In genomic region chr17:15377200-15377599, GRCh38 we compare ENCODE assay signal across 12 cellular contexts. TPM values are rescaled to one million over a fixed set of nuclear protein-coding genes. Genes with fewer than 3 reads are reported as not detected.
DNase-seq lines count a peak whose midpoint lies in the region; ATAC-seq and TF ChIP-seq lines count a peak whose summit lies in the region.
"Had no signal": no experiment of that assay in that cellular context is flagged by ENCODE, and none has a peak within 500 bp of the region (broad histone marks: within the 10 kb centered on the region; RNA-seq: fewer than 3 reads in every experiment).

No MANE protein-coding gene starts in this region.

- H3K36me3 ChIP-seq in cardiac muscle cell (no peaks in the 10 kb centered on the region), breast epithelium (no peaks in the 10 kb centered on the region), mesenchymal stem cell (ENCODE audit: control insufficient read depth in 1 of 2, insufficient read depth in 2 of 2, low read depth in 1 of 2, low read length in 2 of 2) (no peaks in the 10 kb centered on the region), vagina (no peaks in the 10 kb centered on the region)

- peak overlapping the region; percentile 62 for H3K9ac ChIP-seq in mesenchymal stem cell (ENCODE audit: low read length)

- H3K4me2 ChIP-seq in mesenchymal stem cell (ENCODE audit: low read length, poor library complexity, severe bottlenecking), result peak overlapping the region; percentile 61

- H2AK5ac ChIP-seq in mesenchymal stem cell (ENCODE audit: low read length, severe bottlenecking), result peak overlapping the region; percentile 90

- no peaks in the 10 kb centered on the region for H3K4me1 ChIP-seq in cardiac muscle cell (ENCODE audit: low read depth)
- no peaks in the 10 kb centered on the region for H3K4me1 ChIP-seq in breast epithelium
- peaks cover 6% of the 10 kb centered on the region for H3K4me1 ChIP-seq in mesenchymal stem cell (ENCODE audit: control insufficient read depth, insufficient read depth, low read depth, low read length)
- H3K4me1 ChIP-seq in vagina, result peaks cover 7% of the 10 kb centered on the region

- no peak overlapping the region for H2AFZ ChIP-seq in mesenchymal stem cell (ENCODE audit: low read depth, low read length)

- peak overlapping the region in 1 of 2 experiments; percentile 42 for H2BK12ac ChIP-seq in mesenchymal stem cell (ENCODE audit: low read length in 2 of 2)

- H2BK15ac ChIP-seq in mesenchymal stem cell (ENCODE audit: low read depth, poor library complexity, severe bottlenecking), result no peak overlapping the region

- no peak overlapping the region for H3K27ac ChIP-seq in cardiac muscle cell
- H3K27ac ChIP-seq in breast epithelium, result peak overlapping the region; percentile 43 to 44
- peak overlapping the region; percentile 93 for H3K27ac ChIP-seq in mesenchymal stem cell (ENCODE audit: low read length, poor library complexity, severe bottlenecking)
- peak overlapping the region; percentile 46 for H3K27ac ChIP-seq in vagina

- no peak overlapping the region for H2BK120ac ChIP-seq in mesenchymal stem cell (ENCODE audit: low read depth, low read length)

- H3K4me3 ChIP-seq in cardiac muscle cell (no peak overlapping the region), breast epithelium (peak overlapping the region in 2 of 3 donors; percentile 14 to 30), mesenchymal stem cell (ENCODE audit: insufficient read depth in 1 of 2, low read depth in 1 of 2, low read length in 2 of 2) (peak overlapping the region in 1 of 2 experiments; percentile 56), vagina (peak overlapping the region in 1 of 2 donors; percentile 23)

- no peak overlapping the region for H3K18ac ChIP-seq in mesenchymal stem cell (ENCODE audit: low read depth in 1 of 2, low read length in 2 of 2)

- no peaks in the 10 kb centered on the region for H3K79me1 ChIP-seq in mesenchymal stem cell (replicated peaks; ENCODE audit: low read length, poor library complexity, severe bottlenecking)

- ATAC-seq in Right ventricle myocardium inferior, result no peak
- ATAC-seq in GM19397 (IDR thresholded peaks at IDR 0.05; ENCODE audit: unreplicated experiment), result no peak

- no peak overlapping the region for H3K14ac ChIP-seq in mesenchymal stem cell (ENCODE audit: low read length in 2 of 2)

- no peak for TF ChIP-seq POLR2A in breast epithelium (IDR thresholded peaks at IDR 0.05)
- no peak for TF ChIP-seq POLR2A in vagina (IDR thresholded peaks at IDR 0.05)

- peak overlapping the region; percentile 49 for H4K8ac ChIP-seq in mesenchymal stem cell (ENCODE audit: low read length)

- no peak overlapping the region for H3K4ac ChIP-seq in mesenchymal stem cell (ENCODE audit: low read depth in 1 of 2, low read length in 2 of 2)

- H3K23ac ChIP-seq in mesenchymal stem cell (ENCODE audit: low read length in 2 of 2), result no peak overlapping the region

- H3K9me3 ChIP-seq in cardiac muscle cell (ENCODE audit: low read depth) (no peaks in the 10 kb centered on the region), breast epithelium (no peaks in the 10 kb centered on the region), mesenchymal stem cell (ENCODE audit: control insufficient read depth, low read length) (no peaks in the 10 kb centered on the region), vagina (no peaks in the 10 kb centered on the region)

- H4K91ac ChIP-seq in mesenchymal stem cell (ENCODE audit: low read length), result no peak overlapping the region

- intact Hi-C loops in Right ventricle myocardium inferior (cut with DNase I) (no loop called here), breast epithelium (cut with DNase I; ENCODE audit: low total_unique reads) (no loop called here), vagina (cut with DNase I) (no loop called here)

- WGBS in mesenchymal stem cell, result 86% methylated on average over 4 of the region's 4 CpGs

- H3K27me3 ChIP-seq in cardiac muscle cell (no peaks in the 10 kb centered on the region), breast epithelium (no peaks in the 10 kb centered on the region), mesenchymal stem cell (ENCODE audit: control insufficient read depth in 1 of 2, insufficient read depth in 1 of 2, low read length in 2 of 2) (no peaks in the 10 kb centered on the region), vagina (no peaks in the 10 kb centered on the region)

- DNase-seq in cardiac muscle cell (ENCODE audit: low read depth in 1 of 2, low spot score in 1 of 2), result peak in 1 of 2 donors; percentile 69
- DNase-seq in Right ventricle myocardium inferior (ENCODE audit: missing footprints), result no peak
- DNase-seq in breast epithelium (ENCODE audit: low spot score in 2 of 2), result no peak
- DNase-seq in mesenchymal stem cell, result no peak
- DNase-seq in vagina (ENCODE audit: extremely low spot score in 2 of 2), result peak in 1 of 2 donors; percentile 76
- no peak for DNase-seq in NCI-H82 treated with DMSO at 0.1 percent for 48 hours (lab: John Stamatoyannopoulos, UW; ENCODE audit: unreplicated experiment)
- no peak for DNase-seq in DMS79 treated with DMSO at 0.1 percent for 48 hours (lab: John Stamatoyannopoulos, UW)
- DNase-seq: 8988T had no signal

- TF ChIP-seq CTCF in cardiac muscle cell (IDR thresholded peaks at IDR 0.05; ENCODE audit: low read depth, low read length) (peak; percentile 16), breast epithelium (IDR thresholded peaks at IDR 0.05) (no peak), vagina (IDR thresholded peaks at IDR 0.05) (no peak)

- peak overlapping the region; percentile 19 for H2BK5ac ChIP-seq in mesenchymal stem cell (ENCODE audit: low read depth, low read length, poor library complexity, severe bottlenecking)

RNA-seq across cellular contexts. Expression of gene TEKT3, which starts 35.8 kb away (rescaled TPM):
- total RNA-seq in cardiac muscle cell (0.07 and 0.12 TPM in 2 replicates), Right ventricle myocardium inferior (0.51 TPM), breast epithelium (1 to 10 TPM in 2 of 3 donors, not detected in 1; 2.5 to 2.6 TPM), vagina (not detected)
- polyA plus RNA-seq in cardiac muscle cell, result 1.2 TPM in 1 of 2 replicates, not detected in the other
- polyA plus RNA-seq in mesenchymal stem cell (2013, experiment 1 of 2), result 0.73 TPM
- polyA plus RNA-seq in mesenchymal stem cell (2013, experiment 2 of 2), result 1.1 TPM
- total RNA-seq: glomerular endothelial cell, H4, mononuclear cell had no signal
